ENCODE assay signal across 13 cellular contexts in the genomic region with DNA sequence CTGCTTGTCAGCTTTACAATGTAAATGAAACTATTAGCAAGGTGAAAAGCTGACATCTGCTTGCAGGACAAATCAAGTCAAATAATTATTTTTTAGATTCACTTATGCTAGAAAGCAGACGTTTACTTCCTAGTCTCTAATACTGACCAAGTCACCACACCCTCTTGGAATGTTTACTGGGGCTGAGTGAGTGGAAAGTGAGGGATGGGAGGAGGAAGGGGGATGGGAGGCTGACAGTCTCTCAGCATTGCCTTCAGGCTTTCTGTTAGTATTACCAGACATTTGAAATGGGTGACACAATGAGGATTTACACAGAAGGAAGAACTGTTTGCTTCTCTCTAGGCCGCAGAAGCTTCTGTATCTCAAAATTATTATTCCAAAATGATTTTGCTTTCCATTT.
DNase-seq lines count a peak whose midpoint lies in the region; TF ChIP-seq lines count a peak whose summit lies in the region.
"Had no signal": no experiment of that assay in that cellular context is flagged by ENCODE, and none has a peak within 500 bp of the region (broad histone marks: within the 10 kb centered on the region; RNA-seq: fewer than 3 reads in every experiment).

No MANE protein-coding gene starts in this region.

- H3K36me3 ChIP-seq in DOHH2 (ENCODE audit: control insufficient read depth, low read length) (peaks cover 19% of the 10 kb centered on the region), endodermal cell (ENCODE audit: control insufficient read depth, insufficient read depth, low read length) (no peaks in the 10 kb centered on the region), MG63 (no peaks in the 10 kb centered on the region)
- H3K36me3 ChIP-seq: pancreas, WERI-Rb-1 had no signal

- WGBS in endodermal cell (ENCODE audit: insufficient coverage in 1 of 2, insufficient read length in 1 of 2), 2 experiments = 15 to 40% methylated on average over 1 to 2 of the region's 2 CpGs

- peak; percentile 51 for DNase-seq in NCI-H2227 treated with DMSO at 0.1 percent for 48 hours (lab: John Stamatoyannopoulos, UW)
- DNase-seq in endodermal cell = peak; percentile 72
- DNase-seq in neural crest cell (ENCODE audit: low read depth, low spot score) = no peak
- DNase-seq in NCI-H1694 (lab: John Stamatoyannopoulos, UW) = no peak
- DNase-seq in DMS153 treated with DMSO at 0.1 percent for 48 hours (lab: John Stamatoyannopoulos, UW; ENCODE audit: unreplicated experiment) = no peak
- DNase-seq in MG63 = no peak
- no peak for DNase-seq in NCI-H1417 treated with DMSO at 0.1 percent for 48 hours (lab: John Stamatoyannopoulos, UW)
- DNase-seq: activated T-cell treated with anti-CD3 and anti-CD28 coated beads, Interleukin-2, amount 50 U/mL, for 72 hours; pancreas; testis; WERI-Rb-1 had no signal

- no peak overlapping the region for H3K4me3 ChIP-seq in DOHH2 (ENCODE audit: low read length)
- H3K4me3 ChIP-seq in endodermal cell (ENCODE audit: low read length) = no peak overlapping the region
- no peak overlapping the region for H3K4me3 ChIP-seq in MG63
- H3K4me3 ChIP-seq: pancreas, testis had no signal

- peaks cover 77% of the 10 kb centered on the region for H3K4me1 ChIP-seq in DOHH2 (ENCODE audit: control insufficient read depth, low read length)
- peaks cover 5% of the 10 kb centered on the region for H3K4me1 ChIP-seq in endodermal cell (ENCODE audit: control insufficient read depth, insufficient read depth, low read length)
- H3K4me1 ChIP-seq: testis had no signal

- H3K27ac Mint-ChIP-seq in endodermal cell (peak overlapping the region; percentile 83), neural crest cell (ENCODE audit: unreplicated experiment) (peak overlapping the region; percentile 96)
- H3K27ac Mint-ChIP-seq: activated T-cell treated with anti-CD3 and anti-CD28 coated beads, Interleukin-2, amount 50 U/mL, for 72 hours; CD14-positive monocyte had no signal

- peaks cover 16% of the 10 kb centered on the region for H3F3A ChIP-seq in DOHH2 (ENCODE audit: control insufficient read depth, insufficient read depth)

- H4K20me1 ChIP-seq in DOHH2 (ENCODE audit: control insufficient read depth, insufficient read depth, low read depth, low read length) = no peaks in the 10 kb centered on the region

- H3K27me3 ChIP-seq in DOHH2 (ENCODE audit: control insufficient read depth, low read length) = no peaks in the 10 kb centered on the region
- no peaks in the 10 kb centered on the region for H3K27me3 ChIP-seq in endodermal cell (ENCODE audit: control insufficient read depth, insufficient read depth, low read length, poor library complexity, severe bottlenecking)
- H3K27me3 ChIP-seq in MG63 = no peaks in the 10 kb centered on the region
- H3K27me3 ChIP-seq: pancreas, testis had no signal

- peaks cover 55% of the 10 kb centered on the region for H3K9me3 Mint-ChIP-seq in endodermal cell
- peaks cover 10% of the 10 kb centered on the region for H3K9me3 Mint-ChIP-seq in neural crest cell

- TF ChIP-seq CTCF in DOHH2 (IDR thresholded peaks at IDR 0.05; ENCODE audit: low read depth, low read length, poor library complexity, severe bottlenecking) (no peak), endodermal cell (conservative IDR thresholded peaks at IDR 0.05) (no peak), neural crest cell (conservative IDR thresholded peaks at IDR 0.05) (no peak)

- H3K9me2 ChIP-seq in DOHH2 (replicated peaks; ENCODE audit: control insufficient read depth, low read length) = no peaks in the 10 kb centered on the region

- peaks cover 38% of the 10 kb centered on the region for H3K36me3 Mint-ChIP-seq in endodermal cell (ENCODE audit: low read depth)
- H3K36me3 Mint-ChIP-seq in neural crest cell (ENCODE audit: low read depth) = peaks cover 16% of the 10 kb centered on the region

- H3K9ac ChIP-seq in endodermal cell (ENCODE audit: extremely low read depth, low read length, poor library complexity, severe bottlenecking) = no peak overlapping the region

- H3K4me1 Mint-ChIP-seq in endodermal cell (peaks cover 37% of the 10 kb centered on the region), neural crest cell (peaks cover 47% of the 10 kb centered on the region)

- H3K9me3 ChIP-seq in DOHH2 (ENCODE audit: control insufficient read depth, insufficient read depth, low read length) (peaks cover 21% of the 10 kb centered on the region), endodermal cell (ENCODE audit: control insufficient read depth, low read length) (peaks cover 32% of the 10 kb centered on the region), MG63 (peaks cover 4% of the 10 kb centered on the region)
- H3K9me3 ChIP-seq: pancreas, testis had no signal

- H3K4me2 ChIP-seq in DOHH2 (ENCODE audit: low read length) = peak overlapping the region; percentile 91

- no peaks in the 10 kb centered on the region for H3K27me3 Mint-ChIP-seq in endodermal cell (ENCODE audit: insufficient read depth)
- no peaks in the 10 kb centered on the region for H3K27me3 Mint-ChIP-seq in neural crest cell (ENCODE audit: low read depth)

- H3K79me2 ChIP-seq in DOHH2 (ENCODE audit: control insufficient read depth, low read length) = no peaks in the 10 kb centered on the region

- H3K27ac ChIP-seq in DOHH2 (ENCODE audit: low read depth, low read length) (peak overlapping the region; percentile 98), endodermal cell (ENCODE audit: low read depth, low read length) (peak overlapping the region; percentile 91)
- H3K27ac ChIP-seq: testis, WERI-Rb-1 had no signal

- H3K4me3 Mint-ChIP-seq in endodermal cell (peak overlapping the region; percentile 12), neural crest cell (peak overlapping the region; percentile 50)
- H3K4me3 Mint-ChIP-seq: activated T-cell treated with anti-CD3 and anti-CD28 coated beads, Interleukin-2, amount 50 U/mL, for 72 hours; CD14-positive monocyte had no signal

Comparison
In these comparisons a context has a peak if more than half of its experiments do, and no peak if none do; other contexts are left out.
1. DNase-seq: peak in NCI-H2227 treated with DMSO at 0.1 percent for 48 hours (single experiment) and endodermal cell (single experiment); none in neural crest cell (single experiment), NCI-H1694 (single experiment), DMS153 treated with DMSO at 0.1 percent for 48 hours (single experiment), MG63 (single experiment) and NCI-H1417 treated with DMSO at 0.1 percent for 48 hours (single experiment).